In genomic region chr2:55751966-55752365, GRCh38 we compare ENCODE assay signal across 26 cellular contexts.
"Had no signal": no experiment of that assay in that cellular context is flagged by ENCODE, and none has a peak within 500 bp of the region (broad histone marks: within the 10 kb centered on the region; RNA-seq: fewer than 3 reads in every experiment).

No MANE protein-coding gene starts in this region.

- ATAC-seq: activated T-cell treated with anti-CD3 and anti-CD28 coated beads, Interleukin-2, amount 50 U/mL, for 4 hours; Panc1; Right ventricle myocardium inferior had no signal

- H3K27ac ChIP-seq: KMS-11, SJCRH30, VCaP had no signal

- H3K4me2 ChIP-seq: KMS-11, SK-N-SH had no signal

- H3K36me3 ChIP-seq: SJCRH30 had no signal

- H3K4me3 ChIP-seq: SJCRH30 had no signal

- H3K9ac ChIP-seq: KMS-11, SK-N-SH had no signal

- H3K4me1 ChIP-seq: SJCRH30 had no signal

- DNase-seq: activated CD4-positive, alpha-beta memory T cell treated with anti-CD3 and anti-CD28 coated beads for 36 hours; activated CD4-positive, alpha-beta T cell treated with anti-CD3 and anti-CD28 coated beads, Interleukin-2, amount 10 ng/mL, durations not matched to agents 7 days and 5 days; activated CD4-positive, CD25-positive, alpha-beta regulatory T cell; activated CD8-positive, alpha-beta memory T cell treated with anti-CD3 and anti-CD28 coated beads for 24 hours; activated effector memory CD4-positive, alpha-beta T cell treated with anti-CD3 and anti-CD28 coated beads, Interleukin-2, amount 50 U/mL, for 16 hours; activated naive CD4-positive, alpha-beta T cell treated with anti-CD3 and anti-CD28 coated beads for 36 hours; activated T-cell treated with anti-CD3 and anti-CD28 coated beads, Interleukin-2, amount 50 U/mL, for 4 hours; MV-4-11; NCI-H1092 treated with DMSO at 0.1 percent for 48 hours; NCI-H1417 treated with DMSO at 0.1 percent for 48 hours; NCI-H1694; NCI-H2029; NCI-H2107; NCI-H345; NCI-H510A; NCI-H526 treated with DMSO at 0.1 percent for 48 hours; NCI-H82; OCI-M1; RPMI8226; SJCRH30; SK-N-SH; T-helper 1 cell had no signal
